ENCODE assay signal across 8 cellular contexts in the genomic region with DNA sequence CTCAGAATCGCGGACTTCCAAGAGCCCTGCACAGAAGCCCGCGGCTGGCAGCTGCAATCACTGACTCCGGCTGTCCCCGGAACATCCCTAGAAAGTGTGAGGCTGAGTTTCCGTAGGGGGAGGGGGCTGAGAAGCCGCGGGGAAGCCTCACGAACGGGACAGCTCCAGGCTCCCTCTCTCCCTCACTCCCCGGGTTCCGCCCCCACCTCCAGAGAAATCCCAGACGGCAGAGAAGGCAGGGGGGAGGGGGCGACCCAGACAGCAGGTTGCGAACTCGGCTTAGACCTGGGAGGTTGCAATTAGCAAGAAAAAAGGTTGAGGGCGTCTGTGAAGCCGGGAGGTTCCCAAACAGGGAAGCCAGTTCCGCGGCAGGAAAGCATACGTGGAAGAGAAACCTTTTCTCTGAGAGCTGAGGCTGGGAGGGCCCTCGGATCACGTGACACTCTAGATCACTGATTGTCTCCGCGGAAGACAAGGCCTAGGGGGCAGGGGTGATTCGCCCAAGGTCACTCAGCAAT.
DNase-seq lines count a peak whose midpoint lies in the region; ATAC-seq and TF ChIP-seq lines count a peak whose summit lies in the region.

No MANE protein-coding gene starts in this region.

- no peaks in the 10 kb centered on the region for H3F3A ChIP-seq in PC-9 (ENCODE audit: insufficient read depth, low read depth)

- peak overlapping the region; percentile 41 for H3K4me3 Mint-ChIP-seq in activated T-helper 17 cell treated with anti-CD3 and anti-CD28 coated beads, Interleukin-2, amount 50 U/mL, for 72 hours
- peak overlapping the region; percentile 50 to 71 (median 59) for H3K4me3 Mint-ChIP-seq in nephron

- no peak overlapping the region for H3K27ac ChIP-seq in PC-9

- H3K4me3 ChIP-seq in PC-9 = no peak overlapping the region

- H3K4me1 Mint-ChIP-seq in activated T-helper 17 cell treated with anti-CD3 and anti-CD28 coated beads, Interleukin-2, amount 50 U/mL, for 72 hours = peaks cover 5% of the 10 kb centered on the region
- H3K4me1 Mint-ChIP-seq in nephron = no peaks in the 10 kb centered on the region

- peaks cover 8% of the 10 kb centered on the region for H3K4me1 ChIP-seq in PC-9 (replicated peaks; ENCODE audit: insufficient read depth)

- H3K9me3 ChIP-seq in PC-9 (ENCODE audit: insufficient read depth, low read depth) = no peaks in the 10 kb centered on the region

- H3K36me3 ChIP-seq in PC-9 (ENCODE audit: low read depth) = no peaks in the 10 kb centered on the region

- POLR2A ChIA-PET in PC-9 (lab: Charles Lee; ENCODE audit: unreplicated experiment) = no interaction called here

- TF ChIP-seq CTCF in nephron (IDR thresholded peaks at IDR 0.05; ENCODE audit: unreplicated experiment in 3 of 3) (no peak), PC-9 (conservative IDR thresholded peaks at IDR 0.05) (no peak)

- intact Hi-C loops in PC-9 (cut with micrococcal nuclease; ENCODE audit: unreplicated experiment) = no loop called here

- no peaks in the 10 kb centered on the region for H3K79me2 ChIP-seq in PC-9 (ENCODE audit: low read depth)

- H3K9me2 ChIP-seq in PC-9 (ENCODE audit: insufficient read depth) = no peaks in the 10 kb centered on the region

- CTCF ChIA-PET in PC-9 (lab: Charles Lee) = no interaction called here

- 0 out of 2 replicates have a peak, but pooled peaks cover 9% of the 10 kb centered on the region for H3K27me3 ChIP-seq in PC-9 (ENCODE audit: insufficient read depth, low read depth)

- DNase-seq in DMS53 (lab: John Stamatoyannopoulos, UW) (peak; percentile 93), NCI-H2029 (lab: John Stamatoyannopoulos, UW) (peak; percentile 86), SKM-1 treated with dmso at 0.1 percent for 144 hours (lab: John Stamatoyannopoulos, UW; ENCODE audit: unreplicated experiment) (no peak), PC-9 (no peak)

- no peak overlapping the region for H3K4me2 ChIP-seq in PC-9

- H2AFZ ChIP-seq in PC-9 = no peak overlapping the region

- ATAC-seq in activated T-helper 17 cell treated with anti-CD3 and anti-CD28 coated beads, Interleukin-2, amount 50 U/mL, for 72 hours (replicated peaks) = no peak
- ATAC-seq in GM18502 (IDR thresholded peaks at IDR 0.05; ENCODE audit: poor library complexity, unreplicated experiment) (no peak), GM19328 (IDR thresholded peaks at IDR 0.05; ENCODE audit: unreplicated experiment) (no peak)

- H3K27me3 Mint-ChIP-seq in activated T-helper 17 cell treated with anti-CD3 and anti-CD28 coated beads, Interleukin-2, amount 50 U/mL, for 72 hours = peaks cover 53% of the 10 kb centered on the region
- H3K27me3 Mint-ChIP-seq in nephron (ENCODE audit: low read depth) = peaks cover 67% of the 10 kb centered on the region

- H4K20me1 ChIP-seq in PC-9 (ENCODE audit: insufficient read depth) = no peaks in the 10 kb centered on the region

- BruUV-seq in PC-9 (replicated peaks; lab: Mats Ljungman, UMichigan) = no TSS peak

- H3K9me3 Mint-ChIP-seq in activated T-helper 17 cell treated with anti-CD3 and anti-CD28 coated beads, Interleukin-2, amount 50 U/mL, for 72 hours = peaks cover 4% of the 10 kb centered on the region
- no peaks in the 10 kb centered on the region for H3K9me3 Mint-ChIP-seq in nephron

- no peak overlapping the region for H3K27ac Mint-ChIP-seq in activated T-helper 17 cell treated with anti-CD3 and anti-CD28 coated beads, Interleukin-2, amount 50 U/mL, for 72 hours
- H3K27ac Mint-ChIP-seq in nephron = no peak overlapping the region

- no peaks in the 10 kb centered on the region for H3K36me3 Mint-ChIP-seq in activated T-helper 17 cell treated with anti-CD3 and anti-CD28 coated beads, Interleukin-2, amount 50 U/mL, for 72 hours (ENCODE audit: low read depth)
- no peaks in the 10 kb centered on the region for H3K36me3 Mint-ChIP-seq in nephron (ENCODE audit: low read depth)

Comparison
In these comparisons a context has a peak if more than half of its experiments do, and no peak if none do; other contexts are left out.
1. DNase-seq: peak in DMS53 (single experiment) and NCI-H2029 (single experiment); none in SKM-1 treated with dmso at 0.1 percent for 144 hours (single experiment) and PC-9 (0 of 2).